Comparison of ENCODE assay signal across 8 cellular contexts in the genomic region with DNA sequence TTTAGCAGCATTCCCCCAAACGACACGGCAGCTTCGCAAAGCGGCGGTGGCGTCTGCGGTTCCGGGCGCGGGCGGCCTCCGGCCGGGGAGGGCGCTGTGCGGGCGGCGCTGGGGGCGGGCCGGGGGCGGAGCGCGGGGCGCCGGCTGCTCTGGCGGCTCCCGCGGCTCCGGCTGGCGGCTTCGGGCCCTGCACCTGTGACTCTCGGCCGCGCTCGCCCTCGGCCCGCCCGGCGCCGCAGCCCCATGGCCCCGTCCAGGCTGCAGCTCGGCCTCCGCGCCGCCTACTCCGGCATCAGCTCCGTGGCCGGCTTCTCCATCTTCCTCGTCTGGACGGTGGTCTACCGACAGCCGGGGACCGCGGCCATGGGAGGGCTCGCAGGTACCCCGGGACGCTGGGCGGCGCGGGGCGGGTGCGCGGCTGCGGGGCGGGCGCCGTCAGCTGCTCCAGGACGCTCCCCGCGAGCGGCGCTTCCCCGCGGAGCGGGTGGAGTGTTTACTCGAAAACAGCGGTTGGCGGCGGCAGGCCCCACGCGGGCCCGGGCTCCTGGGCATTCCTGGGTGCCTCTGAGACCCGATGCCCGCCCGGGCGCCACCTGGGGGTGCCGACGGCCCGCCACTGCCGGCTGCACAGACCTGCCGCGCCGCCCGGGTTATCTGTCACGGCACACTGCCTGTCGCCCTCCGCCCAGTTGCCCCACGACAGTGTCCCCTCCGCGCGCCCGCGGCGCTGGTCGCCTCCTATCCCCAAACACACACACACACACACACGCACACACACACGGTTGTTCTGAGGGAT. TPM values are rescaled to one million over a fixed set of nuclear protein-coding genes. Genes with fewer than 3 reads are reported as not detected.
DNase-seq lines count a peak whose midpoint lies in the region; ATAC-seq and TF ChIP-seq lines count a peak whose summit lies in the region.

A gene (plus strand): TSS at position 177 of the 796 bp plus-strand sequence. CDS start 67 bp downstream, at position 244.

- H3K27me3 ChIP-seq in SJSA1 (replicated peaks) (no peaks in the 10 kb centered on the region), parathyroid adenoma (ENCODE audit: control insufficient read depth, insufficient read depth, low read length) (no peaks in the 10 kb centered on the region), tibial artery (no peaks in the 10 kb centered on the region)

- no peaks in the 10 kb centered on the region for H3K36me3 Mint-ChIP-seq in activated naive CD4-positive, alpha-beta T cell treated with anti-CD3 and anti-CD28 coated beads, Interleukin-2, amount 50 U/mL, for 72 hours

- H3K36me3 ChIP-seq in SJSA1 (no peaks in the 10 kb centered on the region), parathyroid adenoma (ENCODE audit: control insufficient read depth, insufficient read depth, low read length) (no peaks in the 10 kb centered on the region), tibial artery (no peaks in the 10 kb centered on the region)

- H3K27ac ChIP-seq in SJSA1 = no peak within 1 kb of the TSS
- H3K27ac ChIP-seq in parathyroid adenoma = peak within 1 kb of the TSS; percentile 92
- H3K27ac ChIP-seq in tibial artery = peak within 1 kb of the TSS; percentile 80 to 87

- peak within 1 kb of the TSS; percentile 97 for H3K4me2 ChIP-seq in parathyroid adenoma (ENCODE audit: low read length)

- no peaks in the 10 kb centered on the region for H3K9me3 Mint-ChIP-seq in activated naive CD4-positive, alpha-beta T cell treated with anti-CD3 and anti-CD28 coated beads, Interleukin-2, amount 50 U/mL, for 72 hours

- H3K4me3 ChIP-seq in SJSA1 (peak within 1 kb of the TSS; percentile 65), parathyroid adenoma (ENCODE audit: low read depth, low read length) (peak within 1 kb of the TSS; percentile 79), tibial artery (peak within 1 kb of the TSS; percentile 74 to 96)

- peaks cover 8% of the 10 kb centered on the region for H3K79me2 ChIP-seq in parathyroid adenoma

- ATAC-seq in GM19468 (IDR thresholded peaks at IDR 0.05; ENCODE audit: extremely low read depth, unreplicated experiment) (peak; percentile 50), Right ventricle myocardium inferior (peak; percentile 78)
- ATAC-seq in activated naive CD4-positive, alpha-beta T cell treated with anti-CD3 and anti-CD28 coated beads, Interleukin-2, amount 50 U/mL, for 72 hours = peak; percentile 74 to 91

- TF ChIP-seq CTCF in parathyroid adenoma (IDR thresholded peaks at IDR 0.05) = peak; percentile 27
- TF ChIP-seq CTCF in tibial artery (IDR thresholded peaks at IDR 0.05) = peak; percentile 23 to 42

- peak within 1 kb of the TSS; percentile 84 for H2AFZ ChIP-seq in parathyroid adenoma

- no peaks in the 10 kb centered on the region for H3K9me3 ChIP-seq in SJSA1 (replicated peaks)
- no peaks in the 10 kb centered on the region for H3K9me3 ChIP-seq in parathyroid adenoma (ENCODE audit: control insufficient read depth, low read length)
- no peaks in the 10 kb centered on the region for H3K9me3 ChIP-seq in tibial artery

- H3K27ac Mint-ChIP-seq in activated naive CD4-positive, alpha-beta T cell treated with anti-CD3 and anti-CD28 coated beads, Interleukin-2, amount 50 U/mL, for 72 hours = peak within 1 kb of the TSS; percentile 75 to 92

- peak within 1 kb of the TSS; percentile 68 for H3K9ac ChIP-seq in parathyroid adenoma

- intact Hi-C loops in Right ventricle myocardium inferior (cut with DNase I) (no loop called here), tibial artery (cut with DNase I; ENCODE audit: low total_unique reads) (loop anchor here (5.0 kb wide), 1 partner anchor 56 kb away; no protein-coding TSS in a partner anchor)

- H3K4me1 ChIP-seq in SJSA1 (replicated peaks) (peaks cover 25% of the 10 kb centered on the region), parathyroid adenoma (peaks cover 46% of the 10 kb centered on the region), tibial artery (peaks cover 0 to 66% (median 53%) of the 10 kb centered on the region in 4 donors)

- peak; percentile 38 for DNase-seq in DMS114 treated with DMSO at 0.1 percent for 48 hours (lab: John Stamatoyannopoulos, UW; ENCODE audit: unreplicated experiment)
- DNase-seq in HT-29 (ENCODE audit: low spot score) = peak; percentile 77
- peak in 1 of 2 experiments; percentile 34 for DNase-seq in SJSA1 (ENCODE audit: low read depth in 1 of 2, low spot score in 2 of 2)
- DNase-seq in activated naive CD4-positive, alpha-beta T cell treated with anti-CD3 and anti-CD28 coated beads, Interleukin-2, amount 50 U/mL, for 72 hours (ENCODE audit: low spot score in 2 of 2) = peak; percentile 77 to 80
- peak; percentile 89 for DNase-seq in Right ventricle myocardium inferior (ENCODE audit: missing footprints)
- DNase-seq in tibial artery = peak in 1 of 2 donors; percentile 87

RNA-seq across cellular contexts. Expression of the gene that starts here (rescaled TPM):
- 31.1 and 35.7 TPM in 2 replicates for total RNA-seq in HT-29 (2014; rRNA removed; shearing (Covaris generic))
- total RNA-seq in SJSA1 (2014; rRNA removed; shearing (Covaris generic)) = 3.6 and 4.3 TPM in 2 replicates
- 1 to 10 TPM; 5.2 to 7.4 TPM for total RNA-seq in activated naive CD4-positive, alpha-beta T cell treated with anti-CD3 and anti-CD28 coated beads, Interleukin-2, amount 50 U/mL, for 72 hours
- 23.2 TPM for total RNA-seq in Right ventricle myocardium inferior
